8 cellular contexts compared by ENCODE assay signal in the genomic region with DNA sequence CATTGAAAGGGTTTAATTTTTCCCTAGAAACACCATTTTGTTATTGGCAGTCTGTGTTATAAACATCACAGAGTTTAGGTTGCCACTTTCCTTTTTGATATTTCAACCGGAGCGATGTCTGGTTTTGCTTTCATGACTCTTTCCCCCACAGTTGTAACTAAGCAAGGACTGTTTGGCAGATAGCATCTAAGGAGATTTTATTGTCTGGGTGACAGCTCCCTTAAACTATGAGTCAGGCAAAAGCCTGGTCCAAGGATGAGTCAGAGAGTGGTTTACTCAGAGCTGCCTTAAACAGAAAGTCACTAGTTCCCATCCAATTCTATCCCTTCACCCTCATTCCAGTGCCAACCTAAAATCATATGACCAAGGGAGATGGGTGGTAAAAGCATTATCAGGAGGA.
DNase-seq lines count a peak whose midpoint lies in the region; ATAC-seq and TF ChIP-seq lines count a peak whose summit lies in the region.

No MANE protein-coding gene starts in this region.

- no peaks in the 10 kb centered on the region for H3K9me3 Mint-ChIP-seq in brain

- H3K4me3 Mint-ChIP-seq in brain: peak overlapping the region in 2 of 5 experiments; percentile 1 to 70

- DNase-seq in activated CD4-positive, CD25-positive, alpha-beta regulatory T cell treated with anti-CD3 and anti-CD28 coated beads, Interleukin-2, amount 50 U/mL, for 72 hours: no peak
- DNase-seq in omental fat pad (ENCODE audit: low spot score) (no peak), NCI-H1092 treated with DMSO at 0.1 percent for 48 hours (lab: John Stamatoyannopoulos, UW) (no peak), NCI-H1694 (lab: John Stamatoyannopoulos, UW) (no peak)

- no peaks in the 10 kb centered on the region for H3K27me3 Mint-ChIP-seq in brain

- H3K4me1 Mint-ChIP-seq in brain: peaks cover 17% of the 10 kb centered on the region

- peak overlapping the region in 4 of 5 experiments; percentile 51 to 89 (median 66) for H3K27ac Mint-ChIP-seq in brain

- peak; percentile 75 to 81 for ATAC-seq in activated CD4-positive, CD25-positive, alpha-beta regulatory T cell treated with anti-CD3 and anti-CD28 coated beads, Interleukin-2, amount 50 U/mL, for 24 hours
- ATAC-seq in HG03565 (IDR thresholded peaks at IDR 0.05; ENCODE audit: unreplicated experiment) (peak; percentile 94), omental fat pad (ENCODE audit: low FRiP score) (peak; percentile 76), GM19035 (IDR thresholded peaks at IDR 0.05; ENCODE audit: unreplicated experiment) (no peak)

- TF ChIP-seq CTCF in brain (conservative IDR thresholded peaks at IDR 0.05) (no peak), omental fat pad (IDR thresholded peaks at IDR 0.05) (no peak)

- H3K36me3 Mint-ChIP-seq in brain: no peaks in the 10 kb centered on the region
